Comparison of ENCODE assay signal across 1 cellular context in the genomic region with DNA sequence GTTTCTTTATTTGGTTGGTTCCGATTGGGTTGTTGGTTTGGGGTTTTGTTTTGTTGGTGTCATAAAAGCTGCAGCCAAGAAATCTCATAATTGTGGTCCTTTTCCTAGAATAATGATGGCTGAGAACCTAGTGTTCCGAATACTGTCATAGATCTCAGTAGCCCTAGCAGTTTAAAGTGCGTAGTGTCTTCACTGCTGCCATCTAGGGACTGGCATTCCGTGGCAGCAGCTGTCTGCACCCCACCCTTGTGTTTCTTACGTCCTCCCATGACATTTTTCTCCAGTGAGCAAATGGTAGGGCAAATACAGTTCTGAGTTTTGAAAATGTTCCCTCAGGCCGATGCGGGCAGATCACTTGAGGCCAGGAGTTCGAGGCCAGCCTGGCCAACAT.
TF ChIP-seq lines count a peak whose summit lies in the region.
"Not testable (repeated sequence)": the region's sequence is repeated elsewhere in the genome, so short reads cannot be mapped to it uniquely, and the experiment has no call there.

No MANE protein-coding gene starts in this region.

TF ChIP-seq in HepG2, 621 proteins besides CTCF, POLR2A, EP300 and RAD21 (continued from another document and continues in another):
- TF ChIP-seq ZSCAN29 (CRISPR knock-in tag; conservative IDR thresholded peaks at IDR 0.05) (peak; percentile 77; the same call in 1 of the 2 replicates), JUN (CRISPR knock-in tag; IDR thresholded peaks at IDR 0.05) (peak; percentile 79; the same call in 1 of the 2 replicates), MED1 (CRISPR knock-in tag; IDR thresholded peaks at IDR 0.05) (peak; percentile 50), NONO (CRISPR knock-in tag; conservative IDR thresholded peaks at IDR 0.05) (peak; percentile 4; the same call in 1 of the 2 replicates), HMGXB4 (CRISPR knock-in tag; IDR thresholded peaks at IDR 0.05; ENCODE audit: borderline replicate concordance in 1 of 2, low read depth in 1 of 2) (peak; percentile 62 to 64; a peak in 3 of 4 replicates), FOXA3 (CRISPR knock-in tag; IDR thresholded peaks at IDR 0.05) (0 out of 2 replicates have a peak, but pooled peaks have one; percentile 15), ZSCAN31 (CRISPR knock-in tag; IDR thresholded peaks at IDR 0.05; ENCODE audit: low read depth) (peak; percentile 19; the same call in 1 of the 2 replicates), ARID4A (CRISPR knock-in tag; IDR thresholded peaks at IDR 0.05; ENCODE audit: borderline replicate concordance) (peak; percentile 79), KDM2A (CRISPR knock-in tag; IDR thresholded peaks at IDR 0.05; ENCODE audit: borderline replicate concordance, low read depth) (peak; percentile 29; the same call in 1 of the 2 replicates), ZNF878 (CRISPR knock-in tag; IDR thresholded peaks at IDR 0.05) (0 out of 2 replicates have a peak, but pooled peaks have one; percentile 37), GATAD2A (CRISPR knock-in tag; IDR thresholded peaks at IDR 0.05) (peak; percentile 48; the same call in 1 of the 2 replicates), DRAP1 (CRISPR knock-in tag; IDR thresholded peaks at IDR 0.05) (0 out of 2 replicates have a peak, but pooled peaks have one; percentile 21), ZBTB34 (CRISPR knock-in tag; IDR thresholded peaks at IDR 0.05) (peak; percentile 23; the same call in 1 of the 2 replicates), TFAP4 (IDR thresholded peaks at IDR 0.05; ENCODE audit: borderline replicate concordance, low read depth) (peak; percentile 81; the same call in 1 of the 2 replicates), TEAD3 (CRISPR knock-in tag; optimal IDR thresholded peaks at IDR 0.05; ENCODE audit: borderline replicate concordance) (peak; percentile 95), SMAD3 (CRISPR knock-in tag; IDR thresholded peaks at IDR 0.05) (peak; percentile 42; the same call in 1 of the 2 replicates), CREB1 (IDR thresholded peaks at IDR 0.05) (peak; percentile 43), CREB1 (CRISPR knock-in tag; IDR thresholded peaks at IDR 0.05) (peak; percentile 71), ZNF761 (CRISPR knock-in tag; conservative IDR thresholded peaks at IDR 0.05) (peak; percentile 23; the same call in 1 of the 2 replicates), CEBPG (CRISPR knock-in tag; IDR thresholded peaks at IDR 0.05) (0 out of 2 replicates have a peak, but pooled peaks have one; percentile 4), NR2F6 (CRISPR knock-in tag; IDR thresholded peaks at IDR 0.05) (0 out of 2 replicates have a peak, but pooled peaks have one; percentile 26), SAP130 (CRISPR knock-in tag; IDR thresholded peaks at IDR 0.05; ENCODE audit: low read depth) (peak; percentile 76), KLF16 (CRISPR knock-in tag; IDR thresholded peaks at IDR 0.05) (peak in 1 of 2 experiments; percentile 36; a peak in 1 of 4 replicates), KLF12 (CRISPR knock-in tag; IDR thresholded peaks at IDR 0.05; ENCODE audit: borderline replicate concordance) (0 out of 2 replicates have a peak, but pooled peaks have one; percentile 45), SATB2 (CRISPR knock-in tag; IDR thresholded peaks at IDR 0.05) (0 out of 2 replicates have a peak, but pooled peaks have one; percentile 9)
- TF ChIP-seq NONO, NR2F6 (IDR thresholded peaks at IDR 0.05): not testable (repeated sequence)
- TF ChIP-seq, protein P1, sequence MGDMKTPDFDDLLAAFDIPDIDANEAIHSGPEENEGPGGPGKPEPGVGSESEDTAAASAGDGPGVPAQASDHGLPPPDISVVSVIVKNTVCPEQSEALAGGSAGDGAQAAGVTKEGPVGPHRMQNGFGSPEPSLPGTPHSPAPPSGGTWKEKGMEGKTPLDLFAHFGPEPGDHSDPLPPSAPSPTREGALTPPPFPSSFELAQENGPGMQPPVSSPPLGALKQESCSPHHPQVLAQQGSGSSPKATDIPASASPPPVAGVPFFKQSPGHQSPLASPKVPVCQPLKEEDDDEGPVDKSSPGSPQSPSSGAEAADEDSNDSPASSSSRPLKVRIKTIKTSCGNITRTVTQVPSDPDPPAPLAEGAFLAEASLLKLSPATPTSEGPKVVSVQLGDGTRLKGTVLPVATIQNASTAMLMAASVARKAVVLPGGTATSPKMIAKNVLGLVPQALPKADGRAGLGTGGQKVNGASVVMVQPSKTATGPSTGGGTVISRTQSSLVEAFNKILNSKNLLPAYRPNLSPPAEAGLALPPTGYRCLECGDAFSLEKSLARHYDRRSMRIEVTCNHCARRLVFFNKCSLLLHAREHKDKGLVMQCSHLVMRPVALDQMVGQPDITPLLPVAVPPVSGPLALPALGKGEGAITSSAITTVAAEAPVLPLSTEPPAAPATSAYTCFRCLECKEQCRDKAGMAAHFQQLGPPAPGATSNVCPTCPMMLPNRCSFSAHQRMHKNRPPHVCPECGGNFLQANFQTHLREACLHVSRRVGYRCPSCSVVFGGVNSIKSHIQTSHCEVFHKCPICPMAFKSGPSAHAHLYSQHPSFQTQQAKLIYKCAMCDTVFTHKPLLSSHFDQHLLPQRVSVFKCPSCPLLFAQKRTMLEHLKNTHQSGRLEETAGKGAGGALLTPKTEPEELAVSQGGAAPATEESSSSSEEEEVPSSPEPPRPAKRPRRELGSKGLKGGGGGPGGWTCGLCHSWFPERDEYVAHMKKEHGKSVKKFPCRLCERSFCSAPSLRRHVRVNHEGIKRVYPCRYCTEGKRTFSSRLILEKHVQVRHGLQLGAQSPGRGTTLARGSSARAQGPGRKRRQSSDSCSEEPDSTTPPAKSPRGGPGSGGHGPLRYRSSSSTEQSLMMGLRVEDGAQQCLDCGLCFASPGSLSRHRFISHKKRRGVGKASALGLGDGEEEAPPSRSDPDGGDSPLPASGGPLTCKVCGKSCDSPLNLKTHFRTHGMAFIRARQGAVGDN (CRISPR knock-in tag; IDR thresholded peaks at IDR 0.05): peak; percentile 62; the same call in 1 of the 2 replicates
- TF ChIP-seq, protein P2, sequence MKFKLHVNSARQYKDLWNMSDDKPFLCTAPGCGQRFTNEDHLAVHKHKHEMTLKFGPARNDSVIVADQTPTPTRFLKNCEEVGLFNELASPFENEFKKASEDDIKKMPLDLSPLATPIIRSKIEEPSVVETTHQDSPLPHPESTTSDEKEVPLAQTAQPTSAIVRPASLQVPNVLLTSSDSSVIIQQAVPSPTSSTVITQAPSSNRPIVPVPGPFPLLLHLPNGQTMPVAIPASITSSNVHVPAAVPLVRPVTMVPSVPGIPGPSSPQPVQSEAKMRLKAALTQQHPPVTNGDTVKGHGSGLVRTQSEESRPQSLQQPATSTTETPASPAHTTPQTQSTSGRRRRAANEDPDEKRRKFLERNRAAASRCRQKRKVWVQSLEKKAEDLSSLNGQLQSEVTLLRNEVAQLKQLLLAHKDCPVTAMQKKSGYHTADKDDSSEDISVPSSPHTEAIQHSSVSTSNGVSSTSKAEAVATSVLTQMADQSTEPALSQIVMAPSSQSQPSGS (CRISPR knock-in tag; IDR thresholded peaks at IDR 0.05): peak; percentile 58
- TF ChIP-seq, protein P3, sequence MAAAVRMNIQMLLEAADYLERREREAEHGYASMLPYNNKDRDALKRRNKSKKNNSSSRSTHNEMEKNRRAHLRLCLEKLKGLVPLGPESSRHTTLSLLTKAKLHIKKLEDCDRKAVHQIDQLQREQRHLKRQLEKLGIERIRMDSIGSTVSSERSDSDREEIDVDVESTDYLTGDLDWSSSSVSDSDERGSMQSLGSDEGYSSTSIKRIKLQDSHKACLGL (CRISPR knock-in tag; IDR thresholded peaks at IDR 0.05): peak; percentile 3; the same call in 1 of the 2 replicates
- TF ChIP-seq, protein P4, sequence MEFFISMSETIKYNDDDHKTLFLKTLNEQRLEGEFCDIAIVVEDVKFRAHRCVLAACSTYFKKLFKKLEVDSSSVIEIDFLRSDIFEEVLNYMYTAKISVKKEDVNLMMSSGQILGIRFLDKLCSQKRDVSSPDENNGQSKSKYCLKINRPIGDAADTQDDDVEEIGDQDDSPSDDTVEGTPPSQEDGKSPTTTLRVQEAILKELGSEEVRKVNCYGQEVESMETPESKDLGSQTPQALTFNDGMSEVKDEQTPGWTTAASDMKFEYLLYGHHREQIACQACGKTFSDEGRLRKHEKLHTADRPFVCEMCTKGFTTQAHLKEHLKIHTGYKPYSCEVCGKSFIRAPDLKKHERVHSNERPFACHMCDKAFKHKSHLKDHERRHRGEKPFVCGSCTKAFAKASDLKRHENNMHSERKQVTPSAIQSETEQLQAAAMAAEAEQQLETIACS (CRISPR knock-in tag; IDR thresholded peaks at IDR 0.05): 0 out of 2 replicates have a peak, but pooled peaks have one; percentile 12
- TF ChIP-seq, protein P5, sequence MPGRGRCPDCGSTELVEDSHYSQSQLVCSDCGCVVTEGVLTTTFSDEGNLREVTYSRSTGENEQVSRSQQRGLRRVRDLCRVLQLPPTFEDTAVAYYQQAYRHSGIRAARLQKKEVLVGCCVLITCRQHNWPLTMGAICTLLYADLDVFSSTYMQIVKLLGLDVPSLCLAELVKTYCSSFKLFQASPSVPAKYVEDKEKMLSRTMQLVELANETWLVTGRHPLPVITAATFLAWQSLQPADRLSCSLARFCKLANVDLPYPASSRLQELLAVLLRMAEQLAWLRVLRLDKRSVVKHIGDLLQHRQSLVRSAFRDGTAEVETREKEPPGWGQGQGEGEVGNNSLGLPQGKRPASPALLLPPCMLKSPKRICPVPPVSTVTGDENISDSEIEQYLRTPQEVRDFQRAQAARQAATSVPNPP (CRISPR knock-in tag; IDR thresholded peaks at IDR 0.05): peak; percentile 62; the same call in 1 of the 2 replicates
- TF ChIP-seq, protein P6, sequence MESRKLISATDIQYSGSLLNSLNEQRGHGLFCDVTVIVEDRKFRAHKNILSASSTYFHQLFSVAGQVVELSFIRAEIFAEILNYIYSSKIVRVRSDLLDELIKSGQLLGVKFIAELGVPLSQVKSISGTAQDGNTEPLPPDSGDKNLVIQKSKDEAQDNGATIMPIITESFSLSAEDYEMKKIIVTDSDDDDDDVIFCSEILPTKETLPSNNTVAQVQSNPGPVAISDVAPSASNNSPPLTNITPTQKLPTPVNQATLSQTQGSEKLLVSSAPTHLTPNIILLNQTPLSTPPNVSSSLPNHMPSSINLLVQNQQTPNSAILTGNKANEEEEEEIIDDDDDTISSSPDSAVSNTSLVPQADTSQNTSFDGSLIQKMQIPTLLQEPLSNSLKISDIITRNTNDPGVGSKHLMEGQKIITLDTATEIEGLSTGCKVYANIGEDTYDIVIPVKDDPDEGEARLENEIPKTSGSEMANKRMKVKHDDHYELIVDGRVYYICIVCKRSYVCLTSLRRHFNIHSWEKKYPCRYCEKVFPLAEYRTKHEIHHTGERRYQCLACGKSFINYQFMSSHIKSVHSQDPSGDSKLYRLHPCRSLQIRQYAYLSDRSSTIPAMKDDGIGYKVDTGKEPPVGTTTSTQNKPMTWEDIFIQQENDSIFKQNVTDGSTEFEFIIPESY (CRISPR knock-in tag; IDR thresholded peaks at IDR 0.05): peak; percentile 62; the same call in 1 of the 2 replicates
